Comparison of ENCODE assay signal across 17 cellular contexts in genomic region chr5:143228597-143229293, GRCh38.
DNase-seq lines count a peak whose midpoint lies in the region; ATAC-seq and TF ChIP-seq lines count a peak whose summit lies in the region.
"Had no signal": no experiment of that assay in that cellular context is flagged by ENCODE, and none has a peak within 500 bp of the region (broad histone marks: within the 10 kb centered on the region; RNA-seq: fewer than 3 reads in every experiment).

No MANE protein-coding gene starts in this region.

- no peak for ATAC-seq in naive thymus-derived CD4-positive, alpha-beta T cell

- peak overlapping the region; percentile 76 for H3K4me3 Mint-ChIP-seq in activated CD4-positive, alpha-beta T cell treated with anti-CD3 and anti-CD28 coated beads, Interleukin-2, amount 10 ng/mL, durations not matched to agents 24 days and 14 days
- H3K4me3 Mint-ChIP-seq in activated T-helper 2 cell treated with anti-CD3 and anti-CD28 coated beads, Interferon-gamma antibody, Interleukin-2, Interleukin-4, amounts not matched to agents 10 μg/mL and 5 μg/mL and 100 μg/mL, durations not matched to agents 14 hours and 24 hours and 36 hours (ENCODE audit: low read depth): no peak overlapping the region
- peak overlapping the region in 1 of 10 donors; percentile 21 for H3K4me3 Mint-ChIP-seq in naive thymus-derived CD4-positive, alpha-beta T cell

- H4K20me1 ChIP-seq in KMS-11 (ENCODE audit: insufficient read depth): no peaks in the 10 kb centered on the region

- DNase-seq in activated CD4-positive, alpha-beta T cell treated with anti-CD3 and anti-CD28 coated beads, Interleukin-2, amount 10 ng/mL, durations not matched to agents 24 days and 14 days: no peak
- DNase-seq in activated CD4-positive, alpha-beta T cell treated with anti-CD3 and anti-CD28 coated beads for 1 hour: no peak
- DNase-seq in activated T-helper 2 cell treated with anti-CD3 and anti-CD28 coated beads, Interferon-gamma antibody, Interleukin-2, Interleukin-4, amounts not matched to agents 10 μg/mL and 5 μg/mL and 100 μg/mL, durations not matched to agents 14 hours and 24 hours and 36 hours (ENCODE audit: low spot score): no peak
- DNase-seq in naive thymus-derived CD4-positive, alpha-beta T cell: no peak
- DNase-seq in NCI-H1436 (lab: John Stamatoyannopoulos, UW) (no peak), mucosa of gallbladder (ENCODE audit: low spot score) (no peak), NCI-H128 (lab: John Stamatoyannopoulos, UW; ENCODE audit: unreplicated experiment) (no peak)
- DNase-seq: dorsolateral prefrontal cortex, GDM1, heart right ventricle, mucosa of descending colon, NCI-H1436 treated with DMSO at 0.1 percent for 48 hours, NCI-H226, ovary had no signal

- H3K27ac ChIP-seq in KMS-11: peak overlapping the region; percentile 97
- no peak overlapping the region for H3K27ac ChIP-seq in naive thymus-derived CD4-positive, alpha-beta T cell (ENCODE audit: low read depth, low read length)
- H3K27ac ChIP-seq: ovary had no signal

- H3K36me3 Mint-ChIP-seq in activated CD4-positive, alpha-beta T cell treated with anti-CD3 and anti-CD28 coated beads, Interleukin-2, amount 10 ng/mL, durations not matched to agents 24 days and 14 days (ENCODE audit: low read depth): peaks cover 10% of the 10 kb centered on the region
- H3K36me3 Mint-ChIP-seq in activated T-helper 2 cell treated with anti-CD3 and anti-CD28 coated beads, Interferon-gamma antibody, Interleukin-2, Interleukin-4, amounts not matched to agents 10 μg/mL and 5 μg/mL and 100 μg/mL, durations not matched to agents 14 hours and 24 hours and 36 hours (ENCODE audit: low read depth): peaks cover 16% of the 10 kb centered on the region
- H3K36me3 Mint-ChIP-seq in naive thymus-derived CD4-positive, alpha-beta T cell: peaks cover 0 to 17% (median 11%) of the 10 kb centered on the region in 5 donors

- peak overlapping the region; percentile 98 for H3K4me2 ChIP-seq in KMS-11
- H3K4me2 ChIP-seq: A549, smooth muscle cell had no signal

- no peaks in the 10 kb centered on the region for H3K9me3 Mint-ChIP-seq in activated CD4-positive, alpha-beta T cell treated with anti-CD3 and anti-CD28 coated beads, Interleukin-2, amount 10 ng/mL, durations not matched to agents 24 days and 14 days
- no peaks in the 10 kb centered on the region for H3K9me3 Mint-ChIP-seq in activated T-helper 2 cell treated with anti-CD3 and anti-CD28 coated beads, Interferon-gamma antibody, Interleukin-2, Interleukin-4, amounts not matched to agents 10 μg/mL and 5 μg/mL and 100 μg/mL, durations not matched to agents 14 hours and 24 hours and 36 hours
- no peaks in the 10 kb centered on the region for H3K9me3 Mint-ChIP-seq in naive thymus-derived CD4-positive, alpha-beta T cell

- CTCF ChIA-PET in naive thymus-derived CD4-positive, alpha-beta T cell (lab: Charles Lee): no interaction called here

- H3K36me3 ChIP-seq in KMS-11 (ENCODE audit: insufficient read depth): no peaks in the 10 kb centered on the region
- no peaks in the 10 kb centered on the region for H3K36me3 ChIP-seq in naive thymus-derived CD4-positive, alpha-beta T cell (ENCODE audit: control insufficient read depth in 2 of 3, insufficient read depth in 3 of 3, low read length in 3 of 3)
- H3K36me3 ChIP-seq: ovary had no signal

- peak overlapping the region; percentile 89 for H3K27ac Mint-ChIP-seq in activated CD4-positive, alpha-beta T cell treated with anti-CD3 and anti-CD28 coated beads, Interleukin-2, amount 10 ng/mL, durations not matched to agents 24 days and 14 days
- peak overlapping the region; percentile 79 for H3K27ac Mint-ChIP-seq in activated T-helper 2 cell treated with anti-CD3 and anti-CD28 coated beads, Interferon-gamma antibody, Interleukin-2, Interleukin-4, amounts not matched to agents 10 μg/mL and 5 μg/mL and 100 μg/mL, durations not matched to agents 14 hours and 24 hours and 36 hours
- H3K27ac Mint-ChIP-seq in naive thymus-derived CD4-positive, alpha-beta T cell: peak overlapping the region in 8 of 9 donors; percentile 60 to 92 (median 81)

- TF ChIP-seq CTCF in KMS-11 (conservative IDR thresholded peaks at IDR 0.05; ENCODE audit: low read depth, low read length): no peak

- intact Hi-C loops in activated CD4-positive, alpha-beta T cell treated with anti-CD3 and anti-CD28 coated beads, Interleukin-2, amount 10 ng/mL, durations not matched to agents 24 days and 14 days (cut with micrococcal nuclease): no loop called here
- intact Hi-C loops in activated T-helper 2 cell treated with anti-CD3 and anti-CD28 coated beads, Interferon-gamma antibody, Interleukin-2, Interleukin-4, amounts not matched to agents 10 μg/mL and 5 μg/mL and 100 μg/mL, durations not matched to agents 14 hours and 24 hours and 36 hours (cut with micrococcal nuclease): no loop called here
- intact Hi-C loops in naive thymus-derived CD4-positive, alpha-beta T cell (cut with micrococcal nuclease): loop anchor here in 1 of 2 donors (5.0 kb wide), 1 partner anchor 54 kb away; no protein-coding TSS in a partner anchor

- peaks cover 38% of the 10 kb centered on the region for H3K4me1 Mint-ChIP-seq in activated CD4-positive, alpha-beta T cell treated with anti-CD3 and anti-CD28 coated beads, Interleukin-2, amount 10 ng/mL, durations not matched to agents 24 days and 14 days
- H3K4me1 Mint-ChIP-seq in activated T-helper 2 cell treated with anti-CD3 and anti-CD28 coated beads, Interferon-gamma antibody, Interleukin-2, Interleukin-4, amounts not matched to agents 10 μg/mL and 5 μg/mL and 100 μg/mL, durations not matched to agents 14 hours and 24 hours and 36 hours (ENCODE audit: low read depth): peaks cover 60% of the 10 kb centered on the region
- peaks cover 15 to 58% (median 24%) of the 10 kb centered on the region in 7 donors for H3K4me1 Mint-ChIP-seq in naive thymus-derived CD4-positive, alpha-beta T cell

- peak overlapping the region; percentile 79 for H3K9ac ChIP-seq in KMS-11

- H3K4me3 ChIP-seq in KMS-11 (IDR thresholded peaks at IDR 0.05; ENCODE audit: insufficient read depth, low read depth, low read length): no peak overlapping the region
- H3K4me3 ChIP-seq in naive thymus-derived CD4-positive, alpha-beta T cell (ENCODE audit: low read length): no peak overlapping the region
- H3K4me3 ChIP-seq: A549, dorsolateral prefrontal cortex, heart right ventricle, mucosa of descending colon, ovary, smooth muscle cell had no signal

- H2AFZ ChIP-seq in KMS-11 (ENCODE audit: low read depth): no peak overlapping the region

- no peaks in the 10 kb centered on the region for H3K27me3 Mint-ChIP-seq in activated CD4-positive, alpha-beta T cell treated with anti-CD3 and anti-CD28 coated beads, Interleukin-2, amount 10 ng/mL, durations not matched to agents 24 days and 14 days
- H3K27me3 Mint-ChIP-seq in activated T-helper 2 cell treated with anti-CD3 and anti-CD28 coated beads, Interferon-gamma antibody, Interleukin-2, Interleukin-4, amounts not matched to agents 10 μg/mL and 5 μg/mL and 100 μg/mL, durations not matched to agents 14 hours and 24 hours and 36 hours (ENCODE audit: low read depth): no peaks in the 10 kb centered on the region
- peaks cover 0 to 2% (median 0%) of the 10 kb centered on the region in 5 donors for H3K27me3 Mint-ChIP-seq in naive thymus-derived CD4-positive, alpha-beta T cell

- H3K9me3 ChIP-seq in naive thymus-derived CD4-positive, alpha-beta T cell (ENCODE audit: control insufficient read depth in 2 of 3, low read length in 3 of 3): no peaks in the 10 kb centered on the region
- H3K9me3 ChIP-seq: A549, heart right ventricle, mucosa of descending colon, ovary had no signal

- POLR2A ChIA-PET in naive thymus-derived CD4-positive, alpha-beta T cell (lab: Charles Lee): no interaction called here

- H3K27me3 ChIP-seq in KMS-11 (ENCODE audit: insufficient read depth, low read depth): no peaks in the 10 kb centered on the region
- no peaks in the 10 kb centered on the region for H3K27me3 ChIP-seq in naive thymus-derived CD4-positive, alpha-beta T cell (ENCODE audit: control insufficient read depth in 2 of 2, insufficient read depth in 2 of 2, low read length in 2 of 2)
- H3K27me3 ChIP-seq: dorsolateral prefrontal cortex, heart right ventricle, ovary had no signal

- H3K79me2 ChIP-seq in KMS-11 (ENCODE audit: insufficient read depth, low read depth): no peaks in the 10 kb centered on the region

- H3K4me1 ChIP-seq in KMS-11 (ENCODE audit: low read depth, poor library complexity, severe bottlenecking): peaks cover 77% of the 10 kb centered on the region
- peaks cover 11 to 35% of the 10 kb centered on the region in 2 donors for H3K4me1 ChIP-seq in naive thymus-derived CD4-positive, alpha-beta T cell (ENCODE audit: control insufficient read depth in 2 of 2, insufficient read depth in 2 of 2, low read length in 2 of 2)
